Comparison of ENCODE assay signal across 14 cellular contexts in the genomic region with DNA sequence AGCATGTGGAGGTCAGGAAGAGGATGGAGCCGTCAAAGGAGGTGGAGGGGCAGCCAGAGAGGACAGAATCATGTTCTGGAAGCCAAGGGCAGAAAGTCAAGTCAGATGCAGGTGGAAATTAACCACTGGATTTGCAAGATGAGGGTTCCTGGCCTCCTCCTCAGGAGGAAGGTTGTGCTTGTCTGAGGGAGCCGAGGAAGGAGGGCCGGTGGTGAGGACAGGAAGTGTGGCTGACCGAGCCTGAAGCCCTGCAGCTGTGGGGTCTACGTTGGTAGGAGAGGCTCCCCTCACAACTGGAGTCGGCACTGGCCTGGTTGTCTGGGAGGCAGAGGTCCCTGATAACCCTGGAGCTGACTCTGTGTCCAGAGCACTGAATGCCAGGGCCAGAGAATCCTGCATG. TPM values are rescaled to one million over a fixed set of nuclear protein-coding genes. Genes with fewer than 3 reads are reported as not detected.
A peak's percentile ranks its signal among the peaks of the same experiment; 100 is the strongest.
DNase-seq lines count a peak whose midpoint lies in the region; ATAC-seq and TF ChIP-seq lines count a peak whose summit lies in the region.
"Had no signal": no experiment of that assay in that cellular context is flagged by ENCODE, and none has a peak within 500 bp of the region (broad histone marks: within the 10 kb centered on the region; RNA-seq: fewer than 3 reads in every experiment).

No MANE protein-coding gene starts in this region.

- no peaks in the 10 kb centered on the region for H3K9me2 ChIP-seq in SU-DHL-6 (replicated peaks; ENCODE audit: insufficient read depth, low read length)

- peak; percentile 46 for DNase-seq in GM12865 (ENCODE audit: low read depth)
- DNase-seq in naive B cell, result no peak
- no peak for DNase-seq in activated CD4-positive, alpha-beta T cell treated with anti-CD3 and anti-CD28 coated beads for 1 hour
- DNase-seq in NCI-H146 (lab: John Stamatoyannopoulos, UW), result no peak
- DNase-seq: MM.1S, NCI-H187 treated with DMSO at 0.1 percent for 48 hours, NCI-H345, RPMI8226 had no signal

- no peaks in the 10 kb centered on the region for H3K27me3 ChIP-seq in SU-DHL-6 (ENCODE audit: low read length)

- peak overlapping the region; percentile 41 for H3K4me2 ChIP-seq in SU-DHL-6 (ENCODE audit: low read depth, low read length, poor library complexity, severe bottlenecking)
- H3K4me2 ChIP-seq: GM23338 had no signal

- peaks cover 7% of the 10 kb centered on the region; the same call in 1 of the 2 replicates for H3F3A ChIP-seq in SU-DHL-6 (ENCODE audit: insufficient read depth)

- H3K9me3 ChIP-seq in SU-DHL-6 (ENCODE audit: insufficient read depth, low read length), result no peaks in the 10 kb centered on the region

- no peak overlapping the region for H3K4me3 Mint-ChIP-seq in naive B cell
- H3K4me3 Mint-ChIP-seq: CD14-positive monocyte, GM23338 had no signal

- no peaks in the 10 kb centered on the region for H3K36me3 ChIP-seq in SU-DHL-6 (ENCODE audit: low read length)

- H3K27me3 Mint-ChIP-seq in naive B cell, result no peaks in the 10 kb centered on the region

- no peak overlapping the region for H3K4me3 ChIP-seq in GM12865 (ENCODE audit: low read depth, low read length)
- H3K4me3 ChIP-seq in SU-DHL-6 (ENCODE audit: insufficient read depth, low read length, poor library complexity, severe bottlenecking), result peak overlapping the region; percentile 21
- H3K4me3 ChIP-seq: GM23338 had no signal

- no peak for ATAC-seq in naive B cell (ENCODE audit: low read depth in 2 of 2)
- no peak for ATAC-seq in HG03045 (IDR thresholded peaks at IDR 0.05; ENCODE audit: unreplicated experiment)
- ATAC-seq in GM21619 (IDR thresholded peaks at IDR 0.05; ENCODE audit: unreplicated experiment), result no peak

- TF ChIP-seq CTCF in 22Rv1 (IDR thresholded peaks at IDR 0.05), result no peak
- TF ChIP-seq CTCF in GM12865 (IDR thresholded peaks at IDR 0.05; ENCODE audit: insufficient read depth, low read depth, low read length, missing control alignments), result no peak
- TF ChIP-seq CTCF in SU-DHL-6 (IDR thresholded peaks at IDR 0.05; ENCODE audit: insufficient read depth, low read length, poor library complexity, severe bottlenecking), result no peak

- H3K79me2 ChIP-seq in SU-DHL-6 (ENCODE audit: insufficient read depth, low read length), result no peaks in the 10 kb centered on the region

- no peaks in the 10 kb centered on the region for H4K20me1 ChIP-seq in SU-DHL-6 (ENCODE audit: low read depth, low read length)

- peak overlapping the region in 4 of 6 donors; percentile 38 to 89 (median 68) for H3K27ac Mint-ChIP-seq in naive B cell
- H3K27ac Mint-ChIP-seq: GM23338 had no signal

- no peaks in the 10 kb centered on the region for H3K9me3 Mint-ChIP-seq in naive B cell
- H3K9me3 Mint-ChIP-seq: CD14-positive monocyte, GM23338 had no signal

- H3K36me3 Mint-ChIP-seq in naive B cell, result peaks cover 13 to 26% of the 10 kb centered on the region in 2 donors

- no peak overlapping the region for H2AFZ ChIP-seq in SU-DHL-6 (ENCODE audit: low read depth, low read length, severe bottlenecking)
- H2AFZ ChIP-seq: GM23338 had no signal

- 0 out of 2 replicates have a peak overlapping the region, but pooled peaks have one; percentile 4 for H3K27ac ChIP-seq in 22Rv1
- peak overlapping the region; percentile 75 for H3K27ac ChIP-seq in SU-DHL-6 (ENCODE audit: low read depth, low read length)

- H3K9ac ChIP-seq in SU-DHL-6 (ENCODE audit: low read length), result peak overlapping the region; percentile 43

- peaks cover 6 to 14% (median 11%) of the 10 kb centered on the region in 3 donors for H3K4me1 Mint-ChIP-seq in naive B cell
- H3K4me1 Mint-ChIP-seq: CD14-positive monocyte, GM23338 had no signal

RNA-seq across cellular contexts. Expression of gene DHDH, which starts 15.4 kb away (rescaled TPM):
- polyA plus RNA-seq in naive B cell (ENCODE audit: low read depth in 6 of 6), result under 1 TPM in 1 of 6 donors, not detected in 5; 0.32 TPM

RNA-seq across cellular contexts. Expression of gene NUCB1, which starts 18.0 kb away (rescaled TPM):
- polyA plus RNA-seq in naive B cell (ENCODE audit: low read depth in 6 of 6), result 10 to 100 TPM; 48.8 to 90.6 (median 54.6) TPM

RNA-seq across cellular contexts. Expression of gene TULP2, which starts 19.5 kb away (rescaled TPM):
- polyA plus RNA-seq in naive B cell (ENCODE audit: low read depth in 6 of 6), result not detected
- polyA plus RNA-seq: CD14-positive monocyte had no signal

RNA-seq across cellular contexts. Expression of gene BAX, which starts 36.6 kb away (rescaled TPM):
- polyA plus RNA-seq in naive B cell (ENCODE audit: low read depth in 6 of 6), result 10 to 100 TPM; 56.0 to 88.2 (median 68.3) TPM

RNA-seq across cellular contexts. Expression of gene PPP1R15A, which starts 45.9 kb away (rescaled TPM):
- 100 to 1,000 TPM in 5 of 6 donors, 10 to 100 TPM in 1; 98.9 to 436 (median 172) TPM for polyA plus RNA-seq in naive B cell (ENCODE audit: low read depth in 6 of 6)
